7 cellular contexts compared by ENCODE assay signal in the genomic region with DNA sequence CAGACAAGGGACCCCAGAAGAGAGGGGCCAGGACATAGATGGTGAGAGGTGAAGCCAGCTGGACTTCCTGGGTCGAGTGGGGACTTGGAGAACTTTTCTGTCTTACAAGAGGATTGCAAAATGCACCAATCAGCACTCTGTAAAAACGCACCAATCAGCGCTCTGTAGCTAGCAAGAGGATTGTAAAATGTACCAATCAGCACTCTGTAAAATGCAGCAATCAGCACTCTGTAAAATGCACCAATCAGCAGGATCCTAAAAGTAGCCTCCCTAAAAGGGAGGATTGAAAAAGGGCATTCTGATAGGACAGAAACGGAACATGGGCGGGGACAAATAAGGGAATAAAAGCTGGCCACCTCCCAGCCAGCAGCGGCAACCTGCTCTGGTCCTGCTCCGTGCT. TPM values are rescaled to one million over a fixed set of nuclear protein-coding genes. Genes with fewer than 3 reads are reported as not detected.
"Had no signal": no experiment of that assay in that cellular context is flagged by ENCODE, and none has a peak within 500 bp of the region (broad histone marks: within the 10 kb centered on the region; RNA-seq: fewer than 3 reads in every experiment).

No MANE protein-coding gene starts in this region.

RNA-seq across cellular contexts. Expression of gene BARX1, which starts 15.6 kb away (rescaled TPM):
- total RNA-seq: OCI-LY7; PC-9; Right ventricle myocardium inferior; RPMI7951; SJCRH30; T-cell; T-helper 1 cell treated with Interleukin-12 subunit alpha and Interleukin-12 subunit beta and Interleukin-4 antibody, amounts not matched to agents 30 ng/mL and 1 ng/mL, for 36 hours had no signal
